23 cellular contexts compared by ENCODE assay signal in genomic region chr18:35733419-35733818, GRCh38.
"Had no signal": no experiment of that assay in that cellular context is flagged by ENCODE, and none has a peak within 500 bp of the region (broad histone marks: within the 10 kb centered on the region; RNA-seq: fewer than 3 reads in every experiment).

No MANE protein-coding gene starts in this region.

- H3K9me3 ChIP-seq: SJSA1 had no signal

- H3K27ac ChIP-seq: HL-60, KMS-11, RWPE1, SJSA1, SK-N-MC had no signal

- ATAC-seq: K562, Panc1, PC-3 had no signal

- H3K9ac ChIP-seq: KMS-11 had no signal

- H3K36me3 ChIP-seq: SJSA1 had no signal

- H3K4me3 ChIP-seq: K562, SJSA1, SK-N-MC had no signal

- DNase-seq: Kasumi-1; MM.1S; NCI-H1092 treated with DMSO at 0.1 percent for 48 hours; NCI-H1436; NCI-H187; NCI-H2029; NCI-H2081 treated with DMSO at 0.1 percent for 48 hours; NCI-H2171; NCI-H226; NCI-H446; NCI-H510A; NCI-H69; NCI-H774; NK-92 treated with Interleukin-12 subunit alpha and Interleukin-12 subunit beta, amount 100 ng/mL, for 24 hours; PC-3; SIG-M5 had no signal

- H3K4me2 ChIP-seq: KMS-11 had no signal

- H3K4me1 ChIP-seq: SJSA1 had no signal
